14 cellular contexts compared by ENCODE assay signal in genomic region chr3:70076394-70076793, GRCh38.
DNase-seq lines count a peak whose midpoint lies in the region; ATAC-seq, FAIRE-seq and TF ChIP-seq lines count a peak whose summit lies in the region.
"Had no signal": no experiment of that assay in that cellular context is flagged by ENCODE, and none has a peak within 500 bp of the region (broad histone marks: within the 10 kb centered on the region; RNA-seq: fewer than 3 reads in every experiment).

No MANE protein-coding gene starts in this region.

- H3K4me1 ChIP-seq in H1 (replicated peaks in 1 of 4; ENCODE audit: control insufficient read depth in 3 of 4, insufficient read depth in 4 of 4, low read length in 3 of 4), result peaks cover 0 to 9% (median 0%) of the 10 kb centered on the region in 4 experiments; a peak in 2 of 7 replicates
- peaks cover 16 to 41% of the 10 kb centered on the region in 2 donors for H3K4me1 ChIP-seq in thoracic aorta (ENCODE audit: control insufficient read depth in 1 of 2, low read depth in 2 of 2)

- H2BK15ac ChIP-seq in H1 (ENCODE audit: low read length), result no peak overlapping the region

- H2AK5ac ChIP-seq in H1 (ENCODE audit: low read depth, low read length), result no peak overlapping the region

- no peak overlapping the region for H3K56ac ChIP-seq in H1 (replicated peaks; ENCODE audit: insufficient read length, low read depth, low read length)

- no peaks in the 10 kb centered on the region for H4K20me1 ChIP-seq in H1 (replicated peaks in 1 of 2; ENCODE audit: control insufficient read depth in 1 of 2, insufficient read depth in 2 of 2, low read length in 2 of 2)

- WGBS in H1 (ENCODE audit: extremely low coverage in 1 of 2, insufficient coverage in 1 of 2, insufficient read length in 1 of 2, insufficient replicate concordance in 2 of 2, low coverage in 1 of 2, low lambda C conversion rate in 2 of 2, missing lambda C conversion rate in 1 of 2), 2 experiments, result 52% methylated on average over 3 of the region's 3 CpGs; no CpG with 5 or more reads in 1 of the 2 experiments

- no peak overlapping the region for H3K23ac ChIP-seq in H1 (ENCODE audit: insufficient read length)

- H2BK120ac ChIP-seq in H1 (replicated peaks; ENCODE audit: low read depth, low read length), result no peak overlapping the region

- no peaks in the 10 kb centered on the region for H3K79me1 ChIP-seq in H1 (ENCODE audit: low read depth, low read length)

- H3K79me2 ChIP-seq in H1 (ENCODE audit: control insufficient read depth in 1 of 2, insufficient read depth in 2 of 2, low read length in 2 of 2), result no peaks in the 10 kb centered on the region

- H2BK12ac ChIP-seq in H1 (ENCODE audit: low read depth, low read length), result no peak overlapping the region

- no peak overlapping the region for H3K4ac ChIP-seq in H1 (replicated peaks; ENCODE audit: insufficient read length, low read depth, low read length)

- TF ChIP-seq RAD21 in H1 (IDR thresholded peaks at IDR 0.05 in 1 of 2, conservative IDR thresholded peaks at IDR 0.05 in 1 of 2; ENCODE audit: low read depth in 2 of 2, low read length in 2 of 2), result no peak

- ATAC-seq in WTC11, result no peak; the same call in 1 of the 2 replicates
- no peak for ATAC-seq in thoracic aorta (ENCODE audit: insufficient number of reproducible peaks, low FRiP score, low read depth)
- no peak for ATAC-seq in stimulated activated naive B cell treated with anti-CD40 and anti-IgM and Interleukin-4, amounts not matched to agents 10 μg/mL and 1 μg/mL and 100 μg/mL, for 72 hours (replicated peaks)

- H2AFZ ChIP-seq in H1 (ENCODE audit: low read length), result no peak overlapping the region

- CTCF ChIA-PET in WTC11 (lab: Charles Lee) (interaction anchor here (1.9 to 2.8 kb wide), 2 partner anchors 13 to 31 kb away, joined by 13 to 16 read pairs; no protein-coding TSS in a partner anchor), H1 (lab: Charles Lee; ENCODE audit: partially characterized antibody) (interaction anchor here (0.9 to 2.9 kb wide), 6 partner anchors 13 to 198 kb away, joined by 3 to 18 read pairs (median 6); no protein-coding TSS in a partner anchor)

- DNase-seq in WTC11 (ENCODE audit: low spot score) (no peak), H1 (ENCODE audit: low read depth in 1 of 2, low spot score in 2 of 2) (no peak), thoracic aorta (ENCODE audit: low spot score) (no peak), AG08396 (ENCODE audit: low spot score) (no peak)
- no peak for DNase-seq in stimulated activated naive B cell treated with anti-CD40 and anti-IgM and Interleukin-4, amounts not matched to agents 10 μg/mL and 1 μg/mL and 100 μg/mL, for 72 hours
- DNase-seq in activated CD8-positive, alpha-beta memory T cell treated with anti-CD3 and anti-CD28 coated beads, Interleukin-2, amount 50 U/mL, for 4 hours, result no peak
- DNase-seq: ACHN; C1 segment of cervical spinal cord; Calu3; CD4-positive, alpha-beta T cell; DMS 273 treated with DMSO at 0.1 percent for 48 hours had no signal

- POLR2A ChIA-PET in WTC11 (lab: Charles Lee), result no interaction called here
- POLR2A ChIA-PET in H1 (lab: Charles Lee; ENCODE audit: partially characterized antibody), result no interaction called here

- no peak overlapping the region for H3K27ac ChIP-seq in H1 (ENCODE audit: low read depth, low read length)
- peak overlapping the region; percentile 62 to 77 for H3K27ac ChIP-seq in thoracic aorta

- no peak for TF ChIP-seq EP300 in H1 (IDR thresholded peaks at IDR 0.05; ENCODE audit: borderline replicate concordance in 1 of 2, low read depth in 2 of 2, low read length in 2 of 2)

- no peak overlapping the region for H4K8ac ChIP-seq in H1 (ENCODE audit: extremely low read depth, insufficient read depth, low read length)

- peaks cover 18% of the 10 kb centered on the region for H3K36me3 Mint-ChIP-seq in WTC11
- H3K36me3 Mint-ChIP-seq in stimulated activated naive B cell treated with anti-CD40 and anti-IgM and Interleukin-4, amounts not matched to agents 10 μg/mL and 1 μg/mL and 100 μg/mL, for 72 hours, result no peaks in the 10 kb centered on the region

- H3K36me3 ChIP-seq in H1 (ENCODE audit: control insufficient read depth in 2 of 4, insufficient read depth in 4 of 4, low read length in 3 of 4), result no peaks in the 10 kb centered on the region; a peak in 1 of 8 replicates
- H3K36me3 ChIP-seq in thoracic aorta, result no peaks in the 10 kb centered on the region

- TF ChIP-seq POLR2A in H1 (IDR thresholded peaks at IDR 0.05; ENCODE audit: control extremely low read depth in 1 of 2, low read depth in 2 of 2, low read length in 2 of 2), result no peak

- H3K18ac ChIP-seq in H1 (ENCODE audit: extremely low read depth, low read length), result no peak overlapping the region

- H3K23me2 ChIP-seq in H1 (ENCODE audit: low read depth, low read length), result no peaks in the 10 kb centered on the region

- H2BK5ac ChIP-seq in H1 (ENCODE audit: low read depth, low read length), result no peak overlapping the region

- no peak overlapping the region for H2BK20ac ChIP-seq in H1 (ENCODE audit: low read length)

- TF ChIP-seq CTCF in WTC11 (IDR thresholded peaks at IDR 0.05) (no peak), H1 (IDR thresholded peaks at IDR 0.05; ENCODE audit: control extremely low read depth in 1 of 3, insufficient read depth in 1 of 3, low read depth in 1 of 3, low read length in 3 of 3) (no peak), thoracic aorta (IDR thresholded peaks at IDR 0.05) (no peak)

- no peak overlapping the region for H3K4me2 ChIP-seq in H1 (ENCODE audit: insufficient read depth in 1 of 2, low read depth in 2 of 2, low read length in 2 of 2)

- peaks cover 33% of the 10 kb centered on the region for H3K4me1 Mint-ChIP-seq in WTC11
- H3K4me1 Mint-ChIP-seq in stimulated activated naive B cell treated with anti-CD40 and anti-IgM and Interleukin-4, amounts not matched to agents 10 μg/mL and 1 μg/mL and 100 μg/mL, for 72 hours, result peaks cover 0 to 5% of the 10 kb centered on the region in 2 donors
- H3K4me1 Mint-ChIP-seq: B cell had no signal

- peaks cover 28% of the 10 kb centered on the region for H3K9me3 Mint-ChIP-seq in WTC11
- H3K9me3 Mint-ChIP-seq in stimulated activated naive B cell treated with anti-CD40 and anti-IgM and Interleukin-4, amounts not matched to agents 10 μg/mL and 1 μg/mL and 100 μg/mL, for 72 hours, result peaks cover 4% of the 10 kb centered on the region in 2 donors
- H3K9me3 Mint-ChIP-seq: CD4-positive, alpha-beta T cell had no signal

- no peak for FAIRE-seq in H1 (lab: Jason Lieb, UNC)
- FAIRE-seq in islet of Langerhans (lab: Jason Lieb, UNC), result peak; percentile 24
- FAIRE-seq: H54 had no signal

- no peak overlapping the region for H3K27ac Mint-ChIP-seq in WTC11
- no peak overlapping the region for H3K27ac Mint-ChIP-seq in stimulated activated naive B cell treated with anti-CD40 and anti-IgM and Interleukin-4, amounts not matched to agents 10 μg/mL and 1 μg/mL and 100 μg/mL, for 72 hours
- H3K27ac Mint-ChIP-seq: B cell; CD4-positive, alpha-beta T cell had no signal

- H3K27me3 Mint-ChIP-seq in WTC11 (ENCODE audit: low read depth), result no peaks in the 10 kb centered on the region
- H3K27me3 Mint-ChIP-seq in stimulated activated naive B cell treated with anti-CD40 and anti-IgM and Interleukin-4, amounts not matched to agents 10 μg/mL and 1 μg/mL and 100 μg/mL, for 72 hours, result peaks cover 22 to 61% of the 10 kb centered on the region in 2 donors

- no peaks in the 10 kb centered on the region for H3K27me3 ChIP-seq in H1 (replicated peaks in 1 of 4; ENCODE audit: control insufficient read depth in 3 of 4, extremely low read depth in 1 of 4, insufficient read depth in 3 of 4, low read length in 3 of 4)
- H3K27me3 ChIP-seq in thoracic aorta (replicated peaks; ENCODE audit: insufficient read depth), result no peaks in the 10 kb centered on the region

- no peak overlapping the region for H3K4me3 Mint-ChIP-seq in WTC11
- H3K4me3 Mint-ChIP-seq in stimulated activated naive B cell treated with anti-CD40 and anti-IgM and Interleukin-4, amounts not matched to agents 10 μg/mL and 1 μg/mL and 100 μg/mL, for 72 hours, result no peak overlapping the region
- H3K4me3 Mint-ChIP-seq: B cell; CD4-positive, alpha-beta T cell had no signal

- no peak overlapping the region for H4K5ac ChIP-seq in H1 (ENCODE audit: insufficient read length, low read depth, low read length)

- no peak overlapping the region for H3K9ac ChIP-seq in H1 (replicated peaks in 1 of 4; ENCODE audit: extremely low read depth in 1 of 4, low read depth in 3 of 4, low read length in 3 of 4)

- no peak overlapping the region for H3K14ac ChIP-seq in H1 (ENCODE audit: insufficient read length)

- peaks cover 0 to 9% of the 10 kb centered on the region in 2 experiments; a peak in 1 of 4 replicates for H3K9me3 ChIP-seq in H1 (ENCODE audit: insufficient read depth in 2 of 2, low read depth in 1 of 2, low read length in 1 of 2)
- no peaks in the 10 kb centered on the region for H3K9me3 ChIP-seq in thoracic aorta

- H4K91ac ChIP-seq in H1 (replicated peaks; ENCODE audit: insufficient read length, low read length), result peak overlapping the region; percentile 29

- H3K4me3 ChIP-seq in H1 (ENCODE audit: extremely low read depth in 1 of 4, insufficient read depth in 2 of 4, low read depth in 3 of 4, low read length in 4 of 4) (no peak overlapping the region), thoracic aorta (no peak overlapping the region)

TF ChIP-seq in WTC11, 78 proteins besides CTCF, POLR2A, EP300 and RAD21 (continues in another document):
- TF ChIP-seq ZNF121 (CRISPR knock-in tag; IDR thresholded peaks at IDR 0.05), result peak; percentile 40; the same call in 1 of the 2 replicates

TF ChIP-seq in H1, 55 proteins besides CTCF, POLR2A, EP300 and RAD21:
- TF ChIP-seq MAX (IDR thresholded peaks at IDR 0.05) (no peak), ASH2L (IDR thresholded peaks at IDR 0.05; ENCODE audit: low read length) (no peak), GTF2F1 (IDR thresholded peaks at IDR 0.05; ENCODE audit: borderline replicate concordance, low read depth, low read length) (no peak), RNF2 (IDR thresholded peaks at IDR 0.05; ENCODE audit: borderline replicate concordance, low read depth, low read length, missing control alignments, poor library complexity, severe bottlenecking) (no peak), FOSL1 (IDR thresholded peaks at IDR 0.05; ENCODE audit: insufficient read depth, low read depth, low read length) (no peak), RFX5 (IDR thresholded peaks at IDR 0.05; ENCODE audit: borderline replicate concordance, low read depth, low read length) (no peak), NRF1 (IDR thresholded peaks at IDR 0.05; ENCODE audit: low read depth, low read length) (no peak), CEBPB (IDR thresholded peaks at IDR 0.05; ENCODE audit: low read depth, low read length) (no peak), SAP30 (IDR thresholded peaks at IDR 0.05; ENCODE audit: insufficient read depth, insufficient replicate concordance, low read length) (no peak), TAF7 (optimal IDR thresholded peaks at IDR 0.05; ENCODE audit: borderline replicate concordance, low read depth, low read length) (no peak), BCL11A (IDR thresholded peaks at IDR 0.05; ENCODE audit: low read depth in 2 of 2, low read length in 2 of 2) (no peak)
